ENCODE assay signal across 15 cellular contexts in the genomic region with DNA sequence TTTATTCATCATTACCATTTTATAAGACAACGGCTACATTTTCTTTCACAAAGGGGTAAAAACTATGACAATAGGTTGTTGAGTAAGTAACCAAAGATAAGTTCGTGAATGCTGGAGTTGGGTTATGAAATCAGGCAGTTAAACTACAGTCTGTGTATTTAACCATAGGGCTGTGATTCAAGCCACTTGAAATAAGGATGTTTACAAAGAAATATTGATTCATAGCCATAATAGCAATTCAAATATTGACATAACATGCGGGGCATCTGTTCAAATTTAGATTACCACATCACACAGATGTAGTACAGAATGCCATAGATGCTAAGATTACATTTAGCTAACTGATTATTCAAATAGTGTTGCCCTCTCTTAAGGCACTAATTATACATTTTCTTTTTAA.
A peak's percentile ranks its signal among the peaks of the same experiment; 100 is the strongest.
DNase-seq lines count a peak whose midpoint lies in the region; TF ChIP-seq lines count a peak whose summit lies in the region.
"Had no signal": no experiment of that assay in that cellular context is flagged by ENCODE, and none has a peak within 500 bp of the region (broad histone marks: within the 10 kb centered on the region; RNA-seq: fewer than 3 reads in every experiment).

No MANE protein-coding gene starts in this region.

- H3K9me3 ChIP-seq in esophagus squamous epithelium, result no peaks in the 10 kb centered on the region
- H3K9me3 ChIP-seq: MG63, tibial nerve had no signal

- 28 to 48% methylated on average over 3 of the region's 3 CpGs for WGBS in esophagus squamous epithelium, 2 donors
- WGBS in lower leg skin, 2 donors, result 80 to 84% methylated on average over 3 of the region's 3 CpGs

- no peak for TF ChIP-seq CTCF in esophagus squamous epithelium (IDR thresholded peaks at IDR 0.05)
- TF ChIP-seq CTCF in lower leg skin (IDR thresholded peaks at IDR 0.05), result no peak

- no peak overlapping the region for H3K27ac ChIP-seq in esophagus squamous epithelium
- H3K27ac ChIP-seq: tibial nerve had no signal

- no peaks in the 10 kb centered on the region for H3K4me1 ChIP-seq in esophagus squamous epithelium
- H3K4me1 ChIP-seq: tibial nerve had no signal

- intact Hi-C loops in esophagus squamous epithelium (cut with DNase I) (no loop called here), lower leg skin (cut with DNase I; ENCODE audit: low total_unique reads) (no loop called here)

- H3K27me3 ChIP-seq in esophagus squamous epithelium, result no peaks in the 10 kb centered on the region
- H3K27me3 ChIP-seq: MG63, tibial nerve had no signal

- DNase-seq in DMS153 (lab: John Stamatoyannopoulos, UW) (peak; percentile 94), NCI-H1092 treated with DMSO at 0.1 percent for 48 hours (lab: John Stamatoyannopoulos, UW) (peak; percentile 95), NCI-H510A treated with DMSO at 0.1 percent for 48 hours (lab: John Stamatoyannopoulos, UW) (peak; percentile 83), fibroblast of gingiva (ENCODE audit: low read depth) (peak; percentile 16), esophagus squamous epithelium (lab: John Stamatoyannopoulos, UW) (no peak), cerebellum (ENCODE audit: low spot score) (no peak), GDM1 (lab: John Stamatoyannopoulos, UW) (no peak), lower leg skin (ENCODE audit: low spot score in 2 of 2) (no peak)
- DNase-seq: activated naive CD4-positive, alpha-beta T cell treated with anti-CD3 and anti-CD28 coated beads for 36 hours; effector memory CD4-positive, alpha-beta T cell; islet precursor cell; MG63; midbrain; nucleus accumbens had no signal

- H3K4me3 ChIP-seq in esophagus squamous epithelium (no peak overlapping the region), lower leg skin (ENCODE audit: low read depth, poor library complexity, severe bottlenecking) (no peak overlapping the region)
- H3K4me3 ChIP-seq: MG63, tibial nerve had no signal

- TF ChIP-seq POLR2A in esophagus squamous epithelium (IDR thresholded peaks at IDR 0.05), result no peak
- TF ChIP-seq POLR2A in lower leg skin (IDR thresholded peaks at IDR 0.05), result no peak

- no peaks in the 10 kb centered on the region for H3K36me3 ChIP-seq in esophagus squamous epithelium
- H3K36me3 ChIP-seq: MG63, tibial nerve had no signal

Comparison
In these comparisons a context has a peak if more than half of its experiments do, and no peak if none do; other contexts are left out.
1. DNase-seq: peak in DMS153 (single experiment), NCI-H1092 treated with DMSO at 0.1 percent for 48 hours (single experiment), NCI-H510A treated with DMSO at 0.1 percent for 48 hours (single experiment) and fibroblast of gingiva (single experiment); none in esophagus squamous epithelium (single experiment), cerebellum (single experiment), GDM1 (single experiment) and lower leg skin (0 of 2).